In the genomic region with DNA sequence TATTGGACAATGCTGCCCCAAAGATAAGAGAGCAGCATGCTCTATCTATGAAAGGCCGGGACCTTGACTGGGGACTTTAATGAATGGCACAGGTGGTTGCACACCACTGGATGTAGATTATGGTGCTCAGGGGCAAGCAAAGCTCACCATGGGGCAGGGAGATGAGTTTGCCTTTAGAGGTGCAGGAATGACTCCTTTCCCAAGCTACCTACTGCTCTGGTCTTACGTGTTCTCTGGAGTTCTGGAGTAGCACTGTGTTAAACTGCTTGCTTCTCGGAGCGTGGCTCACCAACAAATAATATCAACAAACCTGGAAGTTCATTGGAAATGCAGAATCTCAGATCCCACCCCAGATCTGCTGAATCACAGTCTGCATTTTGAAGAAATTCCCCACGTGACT, we compare ENCODE assay signal across 33 cellular contexts.
"Had no signal": no experiment of that assay in that cellular context is flagged by ENCODE, and none has a peak within 500 bp of the region (broad histone marks: within the 10 kb centered on the region; RNA-seq: fewer than 3 reads in every experiment).

No MANE protein-coding gene starts in this region.

- H3K27ac ChIP-seq: adrenal gland, body of pancreas, esophagus squamous epithelium, gastroesophageal sphincter, heart right ventricle, hepatocyte, WERI-Rb-1 had no signal

- DNase-seq: activated B cell treated with CpG ODN at 0.5 μM for 24 hours; activated CD4-positive, alpha-beta memory T cell treated with anti-CD3 and anti-CD28 coated beads, Interleukin-2, amount 10 ng/mL, durations not matched to agents 7 days and 5 days; activated CD4-positive, alpha-beta T cell treated with anti-CD3 and anti-CD28 coated beads for 48 hours; activated CD8-positive, alpha-beta memory T cell treated with anti-CD3 and anti-CD28 coated beads, Interleukin-2, amount 10 ng/mL, durations not matched to agents 7 days and 5 days; activated CD8-positive, alpha-beta memory T cell treated with anti-CD3 and anti-CD28 coated beads, Interleukin-2, amount 50 U/mL, for 4 hours; activated effector memory CD4-positive, alpha-beta T cell treated with anti-CD3 and anti-CD28 coated beads, Interleukin-2, amount 50 U/mL, for 16 hours; activated naive CD4-positive, alpha-beta T cell treated with anti-CD3 and anti-CD28 coated beads for 36 hours; activated naive CD8-positive, alpha-beta T cell treated with anti-CD3 and anti-CD28 coated beads for 36 hours; activated naive CD8-positive, alpha-beta T cell treated with anti-CD3 and anti-CD28 coated beads, Interleukin-2, amount 50 U/mL, for 24 hours; activated T-cell treated with anti-CD3 and anti-CD28 coated beads, Interleukin-2, amount 50 U/mL, for 1 hour; activated T-cell treated with anti-CD3 and anti-CD28 coated beads, Interleukin-2, amount 50 U/mL, for 48 hours; adrenal gland; amygdala; aorta; body of pancreas; caudate nucleus; cortex of kidney; dermis blood vessel endothelial cell; effector CD4-positive, alpha-beta T cell; effector memory CD8-positive, alpha-beta T cell; erythroblast; esophagus squamous epithelium; foreskin melanocyte; heart right ventricle; T-helper 9 cell; WERI-Rb-1 had no signal

- ATAC-seq: activated CD4-positive, CD25-positive, alpha-beta regulatory T cell treated with anti-CD3 and anti-CD28 coated beads, Interleukin-2, amount 50 U/mL, for 24 hours; activated CD8-positive, alpha-beta memory T cell treated with anti-CD3 and anti-CD28 coated beads, Interleukin-2, amount 10 ng/mL, durations not matched to agents 7 days and 5 days; activated naive CD8-positive, alpha-beta T cell treated with anti-CD3 and anti-CD28 coated beads, Interleukin-2, amount 50 U/mL, for 24 hours; body of pancreas; effector memory CD8-positive, alpha-beta T cell; gastroesophageal sphincter; heart right ventricle had no signal

- H3K27me3 Mint-ChIP-seq: activated naive CD4-positive, alpha-beta T cell treated with anti-CD3 and anti-CD28 coated beads, Interleukin-2, amount 50 U/mL, for 24 hours had no signal

- H3K4me3 Mint-ChIP-seq: activated B cell treated with CpG ODN at 0.5 μM for 24 hours; activated CD4-positive, alpha-beta memory T cell treated with anti-CD3 and anti-CD28 coated beads, Interleukin-2, amount 10 ng/mL, durations not matched to agents 7 days and 5 days; activated CD8-positive, alpha-beta memory T cell treated with anti-CD3 and anti-CD28 coated beads, Interleukin-2, amount 10 ng/mL, durations not matched to agents 7 days and 5 days; activated naive CD4-positive, alpha-beta T cell treated with anti-CD3 and anti-CD28 coated beads for 36 hours; activated naive CD4-positive, alpha-beta T cell treated with anti-CD3 and anti-CD28 coated beads, Interleukin-2, amount 50 U/mL, for 24 hours; activated naive CD8-positive, alpha-beta T cell treated with anti-CD3 and anti-CD28 coated beads for 36 hours; activated naive CD8-positive, alpha-beta T cell treated with anti-CD3 and anti-CD28 coated beads, Interleukin-2, amount 50 U/mL, for 24 hours; activated T-helper 1 cell treated with anti-CD3 and anti-CD28 coated beads, Interleukin-12 subunit alpha, Interleukin-12 subunit beta, Interleukin-2, Interleukin-4 antibody, amounts not matched to agents 30 ng/mL and 10 ng/mL and 1 ng/mL, durations not matched to agents 14 hours and 24 hours and 36 hours; effector memory CD8-positive, alpha-beta T cell; T-helper 1 cell treated with Interleukin-12 subunit alpha and Interleukin-12 subunit beta and Interleukin-4 antibody, amounts not matched to agents 30 μg/mL and 1 μg/mL, for 36 hours had no signal

- H3K9me3 Mint-ChIP-seq: activated B cell treated with CpG ODN at 0.5 μM for 24 hours; activated CD4-positive, alpha-beta memory T cell treated with anti-CD3 and anti-CD28 coated beads, Interleukin-2, amount 10 ng/mL, durations not matched to agents 7 days and 5 days; activated naive CD4-positive, alpha-beta T cell treated with anti-CD3 and anti-CD28 coated beads for 36 hours; activated naive CD4-positive, alpha-beta T cell treated with anti-CD3 and anti-CD28 coated beads, Interleukin-2, amount 50 U/mL, for 24 hours; activated naive CD8-positive, alpha-beta T cell treated with anti-CD3 and anti-CD28 coated beads for 36 hours; activated naive CD8-positive, alpha-beta T cell treated with anti-CD3 and anti-CD28 coated beads, Interleukin-2, amount 50 U/mL, for 24 hours; activated T-helper 1 cell treated with anti-CD3 and anti-CD28 coated beads, Interleukin-12 subunit alpha, Interleukin-12 subunit beta, Interleukin-2, Interleukin-4 antibody, amounts not matched to agents 30 ng/mL and 10 ng/mL and 1 ng/mL, durations not matched to agents 14 hours and 24 hours and 36 hours; activated T-helper 2 cell treated with anti-CD3 and anti-CD28 coated beads, Interferon-gamma antibody, Interleukin-2, Interleukin-4, amounts not matched to agents 10 μg/mL and 5 μg/mL and 100 μg/mL, durations not matched to agents 14 hours and 24 hours and 36 hours; effector memory CD8-positive, alpha-beta T cell; T-helper 1 cell treated with Interleukin-12 subunit alpha and Interleukin-12 subunit beta and Interleukin-4 antibody, amounts not matched to agents 30 μg/mL and 1 μg/mL, for 36 hours had no signal

- H3K4me1 Mint-ChIP-seq: activated B cell treated with CpG ODN at 0.5 μM for 24 hours; activated CD4-positive, alpha-beta memory T cell treated with anti-CD3 and anti-CD28 coated beads, Interleukin-2, amount 10 ng/mL, durations not matched to agents 7 days and 5 days; activated CD8-positive, alpha-beta memory T cell treated with anti-CD3 and anti-CD28 coated beads, Interleukin-2, amount 10 ng/mL, durations not matched to agents 7 days and 5 days; activated naive CD4-positive, alpha-beta T cell treated with anti-CD3 and anti-CD28 coated beads, Interleukin-2, amount 50 U/mL, for 24 hours; activated naive CD8-positive, alpha-beta T cell treated with anti-CD3 and anti-CD28 coated beads for 36 hours; activated naive CD8-positive, alpha-beta T cell treated with anti-CD3 and anti-CD28 coated beads, Interleukin-2, amount 50 U/mL, for 24 hours had no signal

- H3K36me3 Mint-ChIP-seq: activated CD8-positive, alpha-beta memory T cell treated with anti-CD3 and anti-CD28 coated beads, Interleukin-2, amount 10 ng/mL, durations not matched to agents 7 days and 5 days; activated naive CD4-positive, alpha-beta T cell treated with anti-CD3 and anti-CD28 coated beads, Interleukin-2, amount 50 U/mL, for 24 hours; activated naive CD8-positive, alpha-beta T cell treated with anti-CD3 and anti-CD28 coated beads for 36 hours had no signal

- H3K27ac Mint-ChIP-seq: activated B cell treated with CpG ODN at 0.5 μM for 24 hours; activated CD4-positive, alpha-beta memory T cell treated with anti-CD3 and anti-CD28 coated beads, Interleukin-2, amount 10 ng/mL, durations not matched to agents 7 days and 5 days; activated CD8-positive, alpha-beta memory T cell treated with anti-CD3 and anti-CD28 coated beads, Interleukin-2, amount 10 ng/mL, durations not matched to agents 7 days and 5 days; activated naive CD4-positive, alpha-beta T cell treated with anti-CD3 and anti-CD28 coated beads for 36 hours; activated naive CD4-positive, alpha-beta T cell treated with anti-CD3 and anti-CD28 coated beads, Interleukin-2, amount 50 U/mL, for 24 hours; activated naive CD8-positive, alpha-beta T cell treated with anti-CD3 and anti-CD28 coated beads for 36 hours; activated naive CD8-positive, alpha-beta T cell treated with anti-CD3 and anti-CD28 coated beads, Interleukin-2, amount 50 U/mL, for 24 hours; activated T-helper 1 cell treated with anti-CD3 and anti-CD28 coated beads, Interleukin-12 subunit alpha, Interleukin-12 subunit beta, Interleukin-2, Interleukin-4 antibody, amounts not matched to agents 30 ng/mL and 10 ng/mL and 1 ng/mL, durations not matched to agents 14 hours and 24 hours and 36 hours; activated T-helper 2 cell treated with anti-CD3 and anti-CD28 coated beads, Interferon-gamma antibody, Interleukin-2, Interleukin-4, amounts not matched to agents 10 μg/mL and 5 μg/mL and 100 μg/mL, durations not matched to agents 14 hours and 24 hours and 36 hours; effector memory CD8-positive, alpha-beta T cell; T-helper 1 cell treated with Interleukin-12 subunit alpha and Interleukin-12 subunit beta and Interleukin-4 antibody, amounts not matched to agents 30 μg/mL and 1 μg/mL, for 36 hours had no signal
